24 cellular contexts compared by ENCODE assay signal in the genomic region with DNA sequence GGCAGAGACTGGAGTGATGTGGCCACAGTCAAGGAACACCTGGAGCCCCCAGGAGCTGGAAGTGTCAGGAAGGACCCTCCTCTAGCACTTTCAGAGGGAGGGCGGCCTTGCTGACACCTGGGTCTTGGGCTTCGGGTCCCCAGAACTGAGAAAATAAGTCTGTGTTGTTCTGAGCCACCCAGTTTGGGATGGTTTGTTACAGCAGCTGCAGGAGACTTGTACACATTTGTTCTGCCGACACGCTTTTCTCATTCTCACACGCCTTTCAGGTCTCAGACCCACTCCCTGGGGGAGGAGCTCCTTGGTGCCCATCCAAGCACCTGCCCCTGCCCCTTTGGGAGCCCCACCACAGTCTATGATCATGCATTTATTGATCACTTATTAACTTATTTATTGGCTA. TPM values are rescaled to one million over a fixed set of nuclear protein-coding genes. Genes with fewer than 3 reads are reported as not detected.
DNase-seq lines count a peak whose midpoint lies in the region; ATAC-seq, FAIRE-seq and TF ChIP-seq lines count a peak whose summit lies in the region.
"Had no signal": no experiment of that assay in that cellular context is flagged by ENCODE, and none has a peak within 500 bp of the region (broad histone marks: within the 10 kb centered on the region; RNA-seq: fewer than 3 reads in every experiment).

No MANE protein-coding gene starts in this region.

- H3K27me3 ChIP-seq in right atrium auricular region (no peaks in the 10 kb centered on the region), aorta (ENCODE audit: control insufficient read depth in 1 of 2, insufficient read depth in 2 of 2, low read length in 1 of 2) (no peaks in the 10 kb centered on the region)

- intact Hi-C loops in Right ventricle myocardium inferior (cut with DNase I) (loop anchor here (5.0 to 10.0 kb wide), 3 partner anchors 106 to 336 kb away; partner anchors contain the start of gene MYEOV), kidney (cut with DNase I) (no loop called here), aorta (cut with DNase I) (loop anchor here in 1 of 2 donors (10.0 kb wide), 1 partner anchor 126 kb away; no protein-coding TSS in a partner anchor)

- H3K4me1 ChIP-seq in right atrium auricular region (peaks cover 0 to 5% of the 10 kb centered on the region in 2 donors), kidney (ENCODE audit: control insufficient read depth in 1 of 2, insufficient read depth in 1 of 2, low read depth in 1 of 2, low read length in 2 of 2) (peaks cover 18 to 26% of the 10 kb centered on the region in 2 donors), aorta (ENCODE audit: control insufficient read depth in 1 of 2, insufficient read depth in 2 of 2, low read length in 2 of 2) (no peaks in the 10 kb centered on the region)

- H3K36me3 ChIP-seq in right atrium auricular region (no peaks in the 10 kb centered on the region), kidney (ENCODE audit: control insufficient read depth in 1 of 2, insufficient read depth in 2 of 2, low read length in 2 of 2) (no peaks in the 10 kb centered on the region), aorta (ENCODE audit: control insufficient read depth in 1 of 2, insufficient read depth in 2 of 2, low read length in 1 of 2) (no peaks in the 10 kb centered on the region)
- H3K36me3 ChIP-seq: BLaER1 had no signal

- H3K9ac ChIP-seq in kidney (ENCODE audit: low read length in 2 of 2) = no peak overlapping the region
- H3K9ac ChIP-seq: BLaER1 had no signal

- TF ChIP-seq CTCF in right atrium auricular region (IDR thresholded peaks at IDR 0.05) (no peak), VCaP (conservative IDR thresholded peaks at IDR 0.05) (no peak), kidney (IDR thresholded peaks at IDR 0.05; ENCODE audit: borderline replicate concordance, extremely low read depth, insufficient read depth) (no peak)

- 96 to 99% methylated on average over 5 of the region's 5 CpGs for WGBS in aorta, 2 donors

- FAIRE-seq in kidney (lab: Jason Lieb, UNC) = no peak
- FAIRE-seq: A204.1, GM12891, GM18507 had no signal

- no peaks in the 10 kb centered on the region for H3K9me3 ChIP-seq in right atrium auricular region
- H3K9me3 ChIP-seq in kidney (ENCODE audit: control insufficient read depth in 1 of 2, low read length in 2 of 2) = no peaks in the 10 kb centered on the region
- H3K9me3 ChIP-seq in aorta (ENCODE audit: control insufficient read depth, low read length) = no peaks in the 10 kb centered on the region

- no peak overlapping the region for H3K4me3 ChIP-seq in right atrium auricular region
- no peak overlapping the region for H3K4me3 ChIP-seq in kidney (ENCODE audit: low read length in 2 of 2)
- no peak overlapping the region for H3K4me3 ChIP-seq in aorta (ENCODE audit: low read length in 2 of 2)
- H3K4me3 ChIP-seq: BLaER1, GM23338 had no signal

- ATAC-seq in Right ventricle myocardium inferior = no peak
- no peak for ATAC-seq in aorta (ENCODE audit: low FRiP score)
- ATAC-seq: CD8-positive, alpha-beta T cell; GM23338; HCT116 had no signal

- DNase-seq in Right ventricle myocardium inferior (ENCODE audit: missing footprints) (peak; percentile 11), right atrium auricular region (ENCODE audit: low spot score) (no peak), kidney (peak; percentile 37), aorta (peak; percentile 16 to 33), DMS153 treated with DMSO at 0.1 percent for 48 hours (lab: John Stamatoyannopoulos, UW; ENCODE audit: unreplicated experiment) (no peak), SHP77 (lab: John Stamatoyannopoulos, UW) (no peak)
- DNase-seq: Caco-2; CD4-positive, CD25-positive, alpha-beta regulatory T cell; CD8-positive, alpha-beta T cell; DMS153; DMS79; EL; GF-D8; H9 had no signal

- H3K27ac ChIP-seq in right atrium auricular region (no peak overlapping the region), VCaP (peak overlapping the region; percentile 100; the same call in 1 of the 2 replicates), kidney (ENCODE audit: low read depth in 2 of 2, low read length in 2 of 2) (no peak overlapping the region), aorta (ENCODE audit: low read depth in 1 of 2, low read length in 2 of 2) (no peak overlapping the region)
- H3K27ac ChIP-seq: 22Rv1, BLaER1, C4-2B had no signal

RNA-seq across cellular contexts. Expression of gene SMIM38, which starts 47.2 kb away (rescaled TPM):
- total RNA-seq in Right ventricle myocardium inferior (0.11 TPM), right atrium auricular region (under 1 TPM in 1 of 2 donors, not detected in 1; 0.35 TPM), kidney (0.63 TPM), aorta (1 to 10 TPM; 1.6 to 2.8 TPM)
- polyA plus RNA-seq in kidney (ENCODE audit: insufficient read depth, low read depth, low replicate concordance) (0.19 TPM), aorta (under 1 TPM in 1 of 2 donors, not detected in 1; 0.56 TPM)
- total RNA-seq: CD8-positive, alpha-beta T cell; H4 had no signal
- polyA plus RNA-seq: GM23338 had no signal

RNA-seq across cellular contexts. Expression of gene TPCN2, which starts 59.8 kb away (rescaled TPM):
- total RNA-seq in Right ventricle myocardium inferior (9.1 TPM), right atrium auricular region (1 to 10 TPM; 4.2 to 5.3 TPM), kidney (22.4 TPM), aorta (10 to 100 TPM; 25.8 to 27.9 TPM)
- polyA plus RNA-seq in kidney (ENCODE audit: insufficient read depth, low read depth, low replicate concordance) (12.9 TPM), aorta (10 to 100 TPM in 1 of 2 donors, 1 to 10 TPM in 1; 1.5 to 20.8 TPM)

Comparison
In these comparisons a context has a peak if more than half of its experiments do, and no peak if none do; other contexts are left out.
1. DNase-seq: peak in Right ventricle myocardium inferior (single experiment), kidney (single experiment) and aorta (2 of 2); none in right atrium auricular region (single experiment), DMS153 treated with DMSO at 0.1 percent for 48 hours (single experiment) and SHP77 (0 of 2).